13 cellular contexts compared by ENCODE assay signal in genomic region chr1:10171995-10172669, GRCh38.
"Had no signal": no experiment of that assay in that cellular context is flagged by ENCODE, and none has a peak within 500 bp of the region (broad histone marks: within the 10 kb centered on the region; RNA-seq: fewer than 3 reads in every experiment).

No MANE protein-coding gene starts in this region.

- H3K27me3 ChIP-seq: suprapubic skin had no signal

- DNase-seq: activated CD4-positive, alpha-beta T cell treated with anti-CD3 and anti-CD28 coated beads, Interleukin-2, amount 50 U/mL, for 1 hour; activated CD8-positive, alpha-beta memory T cell treated with anti-CD3 and anti-CD28 coated beads, Interleukin-2, amount 50 U/mL, for 4 hours; central memory CD4-positive, alpha-beta T cell; effector CD4-positive, alpha-beta T cell; kidney; left ventricle myocardium inferior had no signal

- H3K27me3 Mint-ChIP-seq: memory B cell; stimulated activated memory B cell treated with anti-CD40 and anti-IgM and Interleukin-4, amounts not matched to agents 10 μg/mL and 1 μg/mL and 100 μg/mL, for 72 hours; type B pancreatic cell had no signal

- H3K4me3 ChIP-seq: coronary artery, left ventricle myocardium inferior, skin epidermis, suprapubic skin had no signal

- H3K4me3 Mint-ChIP-seq: memory B cell; stimulated activated memory B cell treated with anti-CD40 and anti-IgM and Interleukin-4, amounts not matched to agents 10 μg/mL and 1 μg/mL and 100 μg/mL, for 72 hours; type B pancreatic cell had no signal

- H3K9me3 ChIP-seq: left ventricle myocardium inferior, suprapubic skin had no signal

- H3K4me1 ChIP-seq: suprapubic skin had no signal

- H3K9me3 Mint-ChIP-seq: type B pancreatic cell had no signal

- H3K4me1 Mint-ChIP-seq: memory B cell had no signal

- H3K27ac ChIP-seq: coronary artery, epithelial cell of prostate, left ventricle myocardium inferior, skin epidermis, suprapubic skin had no signal

- ATAC-seq: stimulated activated memory B cell treated with anti-CD40 and anti-IgM and Interleukin-4, amounts not matched to agents 10 μg/mL and 1 μg/mL and 100 μg/mL, for 72 hours had no signal

- H3K27ac Mint-ChIP-seq: memory B cell, type B pancreatic cell had no signal
